ENCODE assay signal across 9 cellular contexts in genomic region chr5:38193015-38193581, GRCh38.
DNase-seq lines count a peak whose midpoint lies in the region; ATAC-seq, FAIRE-seq and TF ChIP-seq lines count a peak whose summit lies in the region.
"Had no signal": no experiment of that assay in that cellular context is flagged by ENCODE, and none has a peak within 500 bp of the region (broad histone marks: within the 10 kb centered on the region; RNA-seq: fewer than 3 reads in every experiment).

No MANE protein-coding gene starts in this region.

- peak; percentile 53 for FAIRE-seq in GM12892 (lab: Jason Lieb, UNC)

- no peaks in the 10 kb centered on the region for H3K9me3 Mint-ChIP-seq in activated CD8-positive, alpha-beta T cell treated with anti-CD3 and anti-CD28 coated beads for 36 hours
- H3K9me3 Mint-ChIP-seq in effector memory CD8-positive, alpha-beta T cell, result no peaks in the 10 kb centered on the region
- no peaks in the 10 kb centered on the region for H3K9me3 Mint-ChIP-seq in mesothelial cell of epicardium
- H3K9me3 Mint-ChIP-seq: memory B cell had no signal

- peaks cover 22% of the 10 kb centered on the region for H3K27me3 Mint-ChIP-seq in activated CD8-positive, alpha-beta T cell treated with anti-CD3 and anti-CD28 coated beads for 36 hours
- H3K27me3 Mint-ChIP-seq in effector memory CD8-positive, alpha-beta T cell, result peaks cover 32 to 65% of the 10 kb centered on the region in 2 donors
- H3K27me3 Mint-ChIP-seq in mesothelial cell of epicardium (ENCODE audit: low read depth), result peaks cover 55% of the 10 kb centered on the region

- peak; percentile 81 for ATAC-seq in activated CD8-positive, alpha-beta T cell treated with anti-CD3 and anti-CD28 coated beads for 36 hours
- peak; percentile 54 for ATAC-seq in effector memory CD8-positive, alpha-beta T cell (replicated peaks)
- ATAC-seq in GM21723 (IDR thresholded peaks at IDR 0.05; ENCODE audit: unreplicated experiment), result no peak

- peak; percentile 81 for TF ChIP-seq CTCF in activated CD8-positive, alpha-beta T cell treated with anti-CD3 and anti-CD28 coated beads for 36 hours (IDR thresholded peaks at IDR 0.05)
- TF ChIP-seq CTCF in mesothelial cell of epicardium (IDR thresholded peaks at IDR 0.05; ENCODE audit: unreplicated experiment), result peak; percentile 93

- POLR2A ChIA-PET in activated CD8-positive, alpha-beta T cell treated with anti-CD3 and anti-CD28 coated beads for 36 hours (lab: Charles Lee), result no interaction called here

- no peak overlapping the region for H3K27ac Mint-ChIP-seq in activated CD8-positive, alpha-beta T cell treated with anti-CD3 and anti-CD28 coated beads for 36 hours
- H3K27ac Mint-ChIP-seq in effector memory CD8-positive, alpha-beta T cell, result no peak overlapping the region
- no peak overlapping the region for H3K27ac Mint-ChIP-seq in mesothelial cell of epicardium
- H3K27ac Mint-ChIP-seq: memory B cell had no signal

- DNase-seq in GM12892 (ENCODE audit: insufficient read length) (peak; percentile 38), HK-2 (ENCODE audit: unreplicated experiment) (peak; percentile 68), NCI-H82 treated with DMSO at 0.1 percent for 48 hours (lab: John Stamatoyannopoulos, UW; ENCODE audit: unreplicated experiment) (peak; percentile 38), mesothelial cell of epicardium (ENCODE audit: low spot score in 2 of 2, unreplicated experiment in 2 of 2) (peak; percentile 50 to 81)
- DNase-seq in activated CD8-positive, alpha-beta T cell treated with anti-CD3 and anti-CD28 coated beads for 36 hours, result peak; percentile 75
- peak; percentile 5 to 37 (median 26) for DNase-seq in effector memory CD8-positive, alpha-beta T cell
- DNase-seq in stimulated activated CD8-positive, alpha-beta memory T cell treated with anti-CD3 and anti-CD28 coated beads, Interleukin-4, amount 100 ng/mL, for 24 hours (ENCODE audit: low read depth), result peak; percentile 31

- intact Hi-C loops in activated CD8-positive, alpha-beta T cell treated with anti-CD3 and anti-CD28 coated beads for 36 hours (cut with micrococcal nuclease), result loop anchor here (2.0 to 5.0 kb wide), 2 partner anchors 356 to 781 kb away; no protein-coding TSS in a partner anchor

- no peak overlapping the region for H3K4me3 Mint-ChIP-seq in activated CD8-positive, alpha-beta T cell treated with anti-CD3 and anti-CD28 coated beads for 36 hours
- peak overlapping the region in 1 of 2 donors; percentile 4 for H3K4me3 Mint-ChIP-seq in effector memory CD8-positive, alpha-beta T cell
- H3K4me3 Mint-ChIP-seq in mesothelial cell of epicardium, result no peak overlapping the region
- H3K4me3 Mint-ChIP-seq: memory B cell had no signal

- H3K4me1 Mint-ChIP-seq in activated CD8-positive, alpha-beta T cell treated with anti-CD3 and anti-CD28 coated beads for 36 hours (ENCODE audit: low read depth), result no peaks in the 10 kb centered on the region
- peaks cover 0 to 3% of the 10 kb centered on the region in 2 donors for H3K4me1 Mint-ChIP-seq in effector memory CD8-positive, alpha-beta T cell (ENCODE audit: low read depth in 2 of 2)
- no peaks in the 10 kb centered on the region for H3K4me1 Mint-ChIP-seq in mesothelial cell of epicardium

- CTCF ChIA-PET in activated CD8-positive, alpha-beta T cell treated with anti-CD3 and anti-CD28 coated beads for 36 hours (lab: Charles Lee), result interaction anchor here (0.6 to 3.2 kb wide), 21 partner anchors 8 to 782 kb away, joined by 3 to 27 read pairs (median 4); no protein-coding TSS in a partner anchor

- H3K36me3 Mint-ChIP-seq in activated CD8-positive, alpha-beta T cell treated with anti-CD3 and anti-CD28 coated beads for 36 hours (ENCODE audit: low read depth), result no peaks in the 10 kb centered on the region
- no peaks in the 10 kb centered on the region for H3K36me3 Mint-ChIP-seq in effector memory CD8-positive, alpha-beta T cell (ENCODE audit: insufficient read depth)
- no peaks in the 10 kb centered on the region for H3K36me3 Mint-ChIP-seq in mesothelial cell of epicardium
- H3K36me3 Mint-ChIP-seq: memory B cell had no signal

- no peak for TF ChIP-seq POLR2A in GM12892 (IDR thresholded peaks at IDR 0.05; ENCODE audit: low read depth, low read length)
